Comparison of ENCODE assay signal across 8 cellular contexts in genomic region chr6:158057213-158057987, GRCh38.
DNase-seq lines count a peak whose midpoint lies in the region; ATAC-seq and TF ChIP-seq lines count a peak whose summit lies in the region.

No MANE protein-coding gene starts in this region.

- DNase-seq in Kasumi-1 (lab: John Stamatoyannopoulos, UW) (peak; percentile 28 to 36), MM.1S (no peak), tibial nerve (ENCODE audit: low spot score in 2 of 2) (no peak), cerebellum (ENCODE audit: low spot score) (no peak)
- peak; percentile 41 for DNase-seq in activated naive CD8-positive, alpha-beta T cell treated with anti-CD3 and anti-CD28 coated beads for 36 hours
- no peak for DNase-seq in naive thymus-derived CD8-positive, alpha-beta T cell

- H3K36me3 Mint-ChIP-seq in activated naive CD8-positive, alpha-beta T cell treated with anti-CD3 and anti-CD28 coated beads for 36 hours = peaks cover 29% of the 10 kb centered on the region
- peaks cover 0 to 28% (median 7%) of the 10 kb centered on the region in 3 donors for H3K36me3 Mint-ChIP-seq in naive thymus-derived CD8-positive, alpha-beta T cell

- no peak overlapping the region for H3K27ac Mint-ChIP-seq in activated naive CD8-positive, alpha-beta T cell treated with anti-CD3 and anti-CD28 coated beads for 36 hours
- H3K27ac Mint-ChIP-seq in naive thymus-derived CD8-positive, alpha-beta T cell = peak overlapping the region in 7 of 10 donors; percentile 5 to 85 (median 46)

- TF ChIP-seq POLR2A in tibial nerve (IDR thresholded peaks at IDR 0.05) = no peak

- TF ChIP-seq EP300 in tibial nerve (IDR thresholded peaks at IDR 0.05) = no peak

- H3K27ac ChIP-seq in BLaER1 treated with 17β-estradiol and CSF1 and Interleukin-3, amounts not matched to agents 10 nM and 100 nM = peak overlapping the region in 9 of 11 experiments; percentile 42 to 78 (median 53); a peak in 15 of 22 replicates
- H3K27ac ChIP-seq in MM.1S (ENCODE audit: low read length) = no peak overlapping the region
- H3K27ac ChIP-seq in tibial nerve = peak overlapping the region in 2 of 4 donors; percentile 18 to 32

- H3K27me3 ChIP-seq in BLaER1 treated with 17β-estradiol and CSF1 and Interleukin-3, amounts not matched to agents 10 nM and 100 nM = peaks cover 0 to 55% (median 0%) of the 10 kb centered on the region in 11 experiments; a peak in 5 of 22 replicates
- H3K27me3 ChIP-seq in MM.1S (replicated peaks; ENCODE audit: insufficient read depth, low read length) (no peaks in the 10 kb centered on the region), tibial nerve (no peaks in the 10 kb centered on the region)

- H3K36me3 ChIP-seq in BLaER1 treated with 17β-estradiol and CSF1 and Interleukin-3, amounts not matched to agents 10 nM and 100 nM = no peaks in the 10 kb centered on the region
- H3K36me3 ChIP-seq in MM.1S (replicated peaks; ENCODE audit: insufficient read depth, low read length) (no peaks in the 10 kb centered on the region), tibial nerve (peaks cover 0 to 5% (median 0%) of the 10 kb centered on the region in 3 donors)

- H3K9me3 Mint-ChIP-seq in activated naive CD8-positive, alpha-beta T cell treated with anti-CD3 and anti-CD28 coated beads for 36 hours = no peaks in the 10 kb centered on the region
- no peaks in the 10 kb centered on the region for H3K9me3 Mint-ChIP-seq in naive thymus-derived CD8-positive, alpha-beta T cell

- no peaks in the 10 kb centered on the region for H3K79me2 ChIP-seq in MM.1S (ENCODE audit: low read length)

- no peak overlapping the region for H3K4me3 ChIP-seq in BLaER1 treated with 17β-estradiol and CSF1 and Interleukin-3, amounts not matched to agents 10 nM and 100 nM
- H3K4me3 ChIP-seq in MM.1S (ENCODE audit: low read length) (no peak overlapping the region), tibial nerve (no peak overlapping the region)

- H3K4me2 ChIP-seq in BLaER1 treated with 17β-estradiol and CSF1 and Interleukin-3, amounts not matched to agents 10 nM and 100 nM = peak overlapping the region in 7 of 11 experiments; percentile 29 to 87 (median 77); a peak in 12 of 22 replicates
- no peak overlapping the region for H3K4me2 ChIP-seq in MM.1S (ENCODE audit: low read depth, low read length)

- TF ChIP-seq CTCF in MM.1S (IDR thresholded peaks at IDR 0.05; ENCODE audit: low read length) (no peak), tibial nerve (IDR thresholded peaks at IDR 0.05) (no peak)

- H3K4me1 ChIP-seq in BLaER1 treated with 17β-estradiol and CSF1 and Interleukin-3, amounts not matched to agents 10 nM and 100 nM = peaks cover 12 to 56% (median 32%) of the 10 kb centered on the region in 10 experiments
- H3K4me1 ChIP-seq in MM.1S (ENCODE audit: low read length) (no peaks in the 10 kb centered on the region), tibial nerve (peaks cover 0 to 26% (median 5%) of the 10 kb centered on the region in 4 donors)

- no peaks in the 10 kb centered on the region for H3F3A ChIP-seq in MM.1S (ENCODE audit: insufficient read depth, low read length)

- H3K9me2 ChIP-seq in MM.1S (replicated peaks; ENCODE audit: insufficient read depth, low read length) = no peaks in the 10 kb centered on the region

- POLR2A ChIA-PET in naive thymus-derived CD8-positive, alpha-beta T cell (lab: Charles Lee) = interaction anchor here (0.6 to 4.0 kb wide), 5 partner anchors 10 to 230 kb away, joined by 3 to 38 read pairs (median 7); no protein-coding TSS in a partner anchor

- H3K9me3 ChIP-seq in BLaER1 treated with 17β-estradiol and CSF1 and Interleukin-3, amounts not matched to agents 10 nM and 100 nM (replicated peaks in 1 of 11) = peaks cover 0 to 7% (median under 1%) of the 10 kb centered on the region in 11 experiments; a peak in 6 of 22 replicates
- H3K9me3 ChIP-seq in MM.1S (replicated peaks; ENCODE audit: insufficient read depth, low read length) = no peaks in the 10 kb centered on the region
- H3K9me3 ChIP-seq in tibial nerve = peaks cover 0 to 10% (median 0%) of the 10 kb centered on the region in 4 donors

- 70 to 79% methylated on average over 21 of the region's 21 CpGs for WGBS in tibial nerve, 2 donors

- H3K9ac ChIP-seq in BLaER1 treated with 17β-estradiol and CSF1 and Interleukin-3, amounts not matched to agents 10 nM and 100 nM = peak overlapping the region in 3 of 11 experiments; percentile 50 to 57 (median 52); a peak in 3 of 22 replicates
- no peak overlapping the region for H3K9ac ChIP-seq in MM.1S (ENCODE audit: low read length)

- no peak overlapping the region for H2AFZ ChIP-seq in MM.1S (ENCODE audit: low read length)

- peaks cover 26% of the 10 kb centered on the region for H3K4me1 Mint-ChIP-seq in activated naive CD8-positive, alpha-beta T cell treated with anti-CD3 and anti-CD28 coated beads for 36 hours
- H3K4me1 Mint-ChIP-seq in naive thymus-derived CD8-positive, alpha-beta T cell = peaks cover 8 to 27% (median 23%) of the 10 kb centered on the region in 4 donors

- H4K20me1 ChIP-seq in BLaER1 treated with 17β-estradiol and CSF1 and Interleukin-3, amounts not matched to agents 10 nM and 100 nM = peaks cover 0 to 19% (median 0%) of the 10 kb centered on the region in 11 experiments; a peak in 4 of 22 replicates
- H4K20me1 ChIP-seq in MM.1S (ENCODE audit: insufficient read depth, low read length) = no peaks in the 10 kb centered on the region

- H3K4me3 Mint-ChIP-seq in activated naive CD8-positive, alpha-beta T cell treated with anti-CD3 and anti-CD28 coated beads for 36 hours = no peak overlapping the region
- peak overlapping the region in 1 of 10 donors; percentile 49 for H3K4me3 Mint-ChIP-seq in naive thymus-derived CD8-positive, alpha-beta T cell

- no peak for ATAC-seq in naive thymus-derived CD8-positive, alpha-beta T cell
- no peak for ATAC-seq in HG03280 (IDR thresholded peaks at IDR 0.05; ENCODE audit: unreplicated experiment)

- H3K27me3 Mint-ChIP-seq in activated naive CD8-positive, alpha-beta T cell treated with anti-CD3 and anti-CD28 coated beads for 36 hours = no peaks in the 10 kb centered on the region
- H3K27me3 Mint-ChIP-seq in naive thymus-derived CD8-positive, alpha-beta T cell = no peaks in the 10 kb centered on the region

Comparison
In these comparisons a context has a peak if more than half of its experiments do, and no peak if none do; other contexts are left out.
1. DNase-seq: peak in Kasumi-1 (2 of 2) and activated naive CD8-positive, alpha-beta T cell treated with anti-CD3 and anti-CD28 coated beads for 36 hours (single experiment); none in naive thymus-derived CD8-positive, alpha-beta T cell (0 of 10), MM.1S (single experiment), tibial nerve (0 of 2) and cerebellum (single experiment).